In genomic region chr1:108862017-108862610, GRCh38 we compare ENCODE assay signal across 31 cellular contexts. TPM values are rescaled to one million over a fixed set of nuclear protein-coding genes. Genes with fewer than 3 reads are reported as not detected.
DNase-seq lines count a peak whose midpoint lies in the region; ATAC-seq and TF ChIP-seq lines count a peak whose summit lies in the region.
"Had no signal": no experiment of that assay in that cellular context is flagged by ENCODE, and none has a peak within 500 bp of the region (broad histone marks: within the 10 kb centered on the region; RNA-seq: fewer than 3 reads in every experiment).

No MANE protein-coding gene starts in this region.

- H3K4me3 ChIP-seq in HEK293 (ENCODE audit: low read depth, low read length) (no peak overlapping the region), left lung (no peak overlapping the region)
- H3K4me3 ChIP-seq: ascending aorta, gastrocnemius medialis, MG63, prostate gland, SJSA1, thoracic aorta, uterus had no signal

- POLR2A ChIA-PET in HEK293 (lab: Yijun Ruan, JAX), result interaction anchor here (1.1 kb wide), 1 partner anchor 238 kb away, joined by 5 read pairs; no protein-coding TSS in a partner anchor

- H3K4me1 ChIP-seq in HEK293 (ENCODE audit: control insufficient read depth, insufficient read depth, low read length), result no peaks in the 10 kb centered on the region
- no peaks in the 10 kb centered on the region for H3K4me1 ChIP-seq in left lung
- H3K4me1 ChIP-seq: ascending aorta, gastrocnemius medialis, prostate gland, SJSA1, uterus had no signal

- H3K27ac ChIP-seq in HEK293 (ENCODE audit: extremely low read depth, low read depth, low read length) (no peak overlapping the region), left lung (no peak overlapping the region)
- H3K27ac ChIP-seq: ascending aorta, C4-2B, gastrocnemius medialis, prostate gland, SJSA1, thoracic aorta, uterus had no signal

- no peaks in the 10 kb centered on the region for H3K27me3 ChIP-seq in left lung
- H3K27me3 ChIP-seq: ascending aorta, gastrocnemius medialis, MG63, neutrophil, SJSA1, uterus had no signal

- CTCF ChIA-PET in HEK293 (lab: Yijun Ruan, JAX), result interaction anchor here (0.8 kb wide), 1 partner anchor 10 kb away, joined by 3 read pairs; no protein-coding TSS in a partner anchor

- no peaks in the 10 kb centered on the region for H3K36me3 ChIP-seq in HEK293 (ENCODE audit: control insufficient read depth in 2 of 2, insufficient read depth in 1 of 2, low read length in 2 of 2)
- H3K36me3 ChIP-seq in left lung, result no peaks in the 10 kb centered on the region
- H3K36me3 ChIP-seq: ascending aorta, gastrocnemius medialis, MG63, neutrophil, prostate gland, SJSA1, thoracic aorta, uterus had no signal

- peak; percentile 13 for ATAC-seq in left lung
- ATAC-seq: activated CD8-positive, alpha-beta T cell treated with anti-CD3 and anti-CD28 coated beads for 36 hours; gastrocnemius medialis; left colon; sciatic nerve had no signal

- DNase-seq in D341Med (ENCODE audit: low spot score), result peak; percentile 48
- DNase-seq in NCI-H82 (lab: John Stamatoyannopoulos, UW), result peak; percentile 99
- DNase-seq in left lung, result no peak
- no peak for DNase-seq in activated CD4-positive, CD25-positive, alpha-beta regulatory T cell (lab: John Stamatoyannopoulos, UW)
- DNase-seq in MV-4-11 (lab: John Stamatoyannopoulos, UW), result no peak
- no peak for DNase-seq in DMS53 treated with DMSO at 0.1 percent for 48 hours (lab: John Stamatoyannopoulos, UW; ENCODE audit: unreplicated experiment)
- DNase-seq in activated CD8-positive, alpha-beta memory T cell treated with anti-CD3 and anti-CD28 coated beads for 24 hours, result no peak
- DNase-seq: activated CD4-positive, alpha-beta T cell treated with anti-CD3 and anti-CD28 coated beads for 1 hour; activated CD8-positive, alpha-beta T cell treated with anti-CD3 and anti-CD28 coated beads for 36 hours; activated effector memory CD4-positive, alpha-beta T cell treated with Interleukin-2 at 50 U/mL for 16 hours; activated naive CD8-positive, alpha-beta T cell treated with anti-CD3 and anti-CD28 coated beads, Interleukin-2, amount 10 ng/mL, durations not matched to agents 7 days and 5 days; Caco-2; cortex of kidney; gastrocnemius medialis; H7; hippocampal formation; left colon; MG63; NCI-H1694; stimulated activated CD4-positive, alpha-beta T cell treated with anti-CD3 and anti-CD28 coated beads, Interleukin-4, amount 100 ng/mL, for 4 hours; stimulated activated naive CD4-positive, alpha-beta T cell; uterus had no signal

- H3K9me3 ChIP-seq in HEK293 (ENCODE audit: control insufficient read depth, insufficient read depth, low read depth, low read length) (no peaks in the 10 kb centered on the region), left lung (no peaks in the 10 kb centered on the region)
- H3K9me3 ChIP-seq: ascending aorta, Caco-2, gastrocnemius medialis, MG63, neutrophil, prostate gland, SJSA1, thoracic aorta, uterus had no signal

- intact Hi-C loops in left lung (cut with DNase I), result no loop called here

- no peak for TF ChIP-seq CTCF in HEK293 (tag by site-specific recombination; IDR thresholded peaks at IDR 0.05)
- no peak for TF ChIP-seq CTCF in left lung (IDR thresholded peaks at IDR 0.05)

TF ChIP-seq in HEK293, 187 proteins besides CTCF, POLR2A, EP300 and RAD21:
- TF ChIP-seq ZFP3 (tag by site-specific recombination; IDR thresholded peaks at IDR 0.05; ENCODE audit: low read depth), result no peak
- TF ChIP-seq ZNF169 (tag by site-specific recombination; IDR thresholded peaks at IDR 0.05), result no peak
- peak; percentile 96 for TF ChIP-seq SP7 (tag by site-specific recombination; IDR thresholded peaks at IDR 0.05)
- 0 out of 2 replicates have a peak, but pooled peaks have one; percentile 56 for TF ChIP-seq PRDM6 (tag by site-specific recombination; IDR thresholded peaks at IDR 0.05)

RNA-seq across cellular contexts. Expression of gene AKNAD1, which starts 5.2 kb away (rescaled TPM):
- total RNA-seq in left lung, result not detected
- total RNA-seq: activated CD8-positive, alpha-beta T cell treated with anti-CD3 and anti-CD28 coated beads for 36 hours; activated naive CD8-positive, alpha-beta T cell treated with anti-CD3 and anti-CD28 coated beads, Interleukin-2, amount 10 ng/mL, durations not matched to agents 7 days and 5 days; ascending aorta; Caco-2; cardiac septum; H7; left colon; thoracic aorta had no signal

RNA-seq across cellular contexts. Expression of gene GPSM2, which starts 14.7 kb away (rescaled TPM):
- total RNA-seq in left lung, result 10 to 100 TPM; 25.1 to 27.0 TPM

Comparison
In these comparisons a context has a peak if more than half of its experiments do, and no peak if none do; other contexts are left out.
1. DNase-seq: peak in D341Med (single experiment) and NCI-H82 (single experiment); none in left lung (0 of 2), activated CD4-positive, CD25-positive, alpha-beta regulatory T cell (0 of 4), MV-4-11 (single experiment), DMS53 treated with DMSO at 0.1 percent for 48 hours (single experiment) and activated CD8-positive, alpha-beta memory T cell treated with anti-CD3 and anti-CD28 coated beads for 24 hours (single experiment).